ENCODE assay signal across 8 cellular contexts in the genomic region with DNA sequence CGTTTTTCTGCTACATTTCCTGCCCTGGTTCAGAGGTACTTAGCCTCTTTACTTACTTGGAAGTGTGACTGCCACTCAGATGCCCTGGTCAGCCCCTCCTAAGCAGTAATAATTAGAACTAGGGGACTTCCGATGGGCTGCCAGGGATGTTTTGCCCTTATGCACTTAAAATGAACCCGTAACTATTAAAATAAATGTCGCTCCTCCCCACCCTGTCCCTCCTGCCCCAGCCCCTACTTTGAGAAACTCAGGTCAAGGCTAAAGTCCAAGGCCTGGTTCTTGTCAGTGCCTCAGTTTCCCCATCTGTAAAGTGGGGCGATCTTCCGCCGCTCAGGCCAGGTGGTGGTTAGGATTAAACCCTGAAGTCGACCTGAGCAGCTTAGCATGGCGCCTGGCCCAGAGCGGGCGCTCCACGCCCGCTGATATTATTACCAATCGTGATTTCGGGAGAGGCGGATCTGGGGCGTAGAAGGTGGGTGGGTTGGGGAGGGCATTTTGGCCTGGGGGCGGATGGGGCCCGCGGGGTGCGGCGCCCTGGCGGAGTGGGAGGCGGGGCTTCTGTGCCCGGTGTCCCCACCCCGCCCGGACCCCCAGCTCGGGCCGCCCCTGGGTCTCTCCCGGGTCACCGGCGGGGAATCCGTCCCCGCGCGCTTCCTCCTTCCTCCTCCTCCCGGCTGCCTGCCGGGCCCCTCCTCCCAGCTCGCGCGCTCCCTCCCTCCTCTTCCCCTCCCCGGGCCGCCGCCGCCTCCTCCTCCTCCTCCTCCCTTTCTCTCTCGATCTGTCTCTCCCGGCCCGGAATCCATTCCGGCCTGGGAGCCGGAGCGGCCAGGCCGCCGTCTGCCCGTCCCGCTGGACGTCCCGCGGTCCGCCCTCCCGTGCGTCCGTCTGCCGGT. TPM values are rescaled to one million over a fixed set of nuclear protein-coding genes. Genes with fewer than 3 reads are reported as not detected.
A peak's percentile ranks its signal among the peaks of the same experiment; 100 is the strongest.
DNase-seq lines count a peak whose midpoint lies in the region; ATAC-seq and TF ChIP-seq lines count a peak whose summit lies in the region.

Gene SRC (plus strand): TSS at position 802 of the 893 bp plus-strand sequence. CDS start 38,014 bp downstream, outside the sequence.

- peaks cover 39% of the 10 kb centered on the region for H3K4me1 ChIP-seq in HUES6 (ENCODE audit: control insufficient read depth, insufficient read depth, low read length)
- peaks cover 10 to 44% of the 10 kb centered on the region in 2 donors for H3K4me1 ChIP-seq in adrenal gland (replicated peaks in 1 of 2)
- H3K4me1 ChIP-seq in heart right ventricle, result peaks cover 0 to 46% (median 9%) of the 10 kb centered on the region in 9 donors
- peaks cover 41 to 55% of the 10 kb centered on the region in 2 experiments for H3K4me1 ChIP-seq in trophoblast cell (ENCODE audit: control insufficient read depth in 1 of 2, insufficient read depth in 2 of 2, low read length in 2 of 2)
- peaks cover 29% of the 10 kb centered on the region for H3K4me1 ChIP-seq in upper lobe of right lung

- H4K12ac ChIP-seq in trophoblast cell (ENCODE audit: low read depth, low read length), result peak within 1 kb of the TSS; percentile 7

- peak within 1 kb of the TSS; percentile 98 for H3K4ac ChIP-seq in trophoblast cell (ENCODE audit: low read depth, low read length)

- WGBS in adrenal gland, 4 donors, result 3 to 12% (median 8%) methylated on average over 23 to 62 of the region's 63 CpGs
- 8 to 11% methylated on average over 48 to 63 of the region's 63 CpGs for WGBS in heart right ventricle, 2 donors
- WGBS in trophoblast cell (ENCODE audit: extremely low coverage, insufficient coverage, insufficient read length), result no CpG with 5 or more reads among the region's 63 CpGs

- no peaks in the 10 kb centered on the region for H3K27me3 ChIP-seq in GM06990 (replicated peaks; ENCODE audit: control insufficient read depth, insufficient read depth, low read length)
- H3K27me3 ChIP-seq in HUES6 (ENCODE audit: control insufficient read depth, insufficient read depth, low read length), result no peaks in the 10 kb centered on the region
- H3K27me3 ChIP-seq in adrenal gland, result no peaks in the 10 kb centered on the region
- peaks cover 0 to 22% (median 0%) of the 10 kb centered on the region in 7 donors for H3K27me3 ChIP-seq in heart right ventricle
- no peaks in the 10 kb centered on the region for H3K27me3 ChIP-seq in trophoblast cell (ENCODE audit: insufficient read depth, low read length)
- no peaks in the 10 kb centered on the region for H3K27me3 ChIP-seq in upper lobe of right lung

- peak within 1 kb of the TSS; percentile 86 for H2BK120ac ChIP-seq in trophoblast cell (ENCODE audit: insufficient read depth, low read length, poor library complexity)

- ATAC-seq in heart right ventricle, result peak; percentile 65 to 91 (median 81)
- ATAC-seq in upper lobe of right lung, result peak; percentile 77
- ATAC-seq in GM21723 (IDR thresholded peaks at IDR 0.05; ENCODE audit: unreplicated experiment), result no peak

- peak within 1 kb of the TSS; percentile 82 for H3K14ac ChIP-seq in trophoblast cell (ENCODE audit: low read length)

- peak within 1 kb of the TSS; percentile 83 for H2BK12ac ChIP-seq in trophoblast cell (ENCODE audit: low read length)

- TF ChIP-seq CTCF in GM06990 (IDR thresholded peaks at IDR 0.05; ENCODE audit: insufficient read depth, low read length, poor library complexity, severe bottlenecking) (no peak), adrenal gland (IDR thresholded peaks at IDR 0.05) (no peak), heart right ventricle (IDR thresholded peaks at IDR 0.05) (no peak), upper lobe of right lung (IDR thresholded peaks at IDR 0.05) (no peak)

- peak within 1 kb of the TSS; percentile 46 for H2AK5ac ChIP-seq in trophoblast cell (ENCODE audit: low read length)

- H3K23ac ChIP-seq in trophoblast cell (ENCODE audit: low read length), result no peak within 1 kb of the TSS

- in situ Hi-C loops in SK-MEL-5 (cut with HindIII; ENCODE audit: low pct_unique_long_range_greater_than_20kb, low sequenced_read_pairs), result no loop called here

- peak within 1 kb of the TSS; percentile 90 for H4K91ac ChIP-seq in trophoblast cell (ENCODE audit: low read depth, low read length)

- H3K9me3 ChIP-seq in HUES6 (ENCODE audit: control insufficient read depth, insufficient read depth, low read depth, low read length) (no peaks in the 10 kb centered on the region), adrenal gland (replicated peaks in 1 of 3) (no peaks in the 10 kb centered on the region), heart right ventricle (no peaks in the 10 kb centered on the region), trophoblast cell (ENCODE audit: insufficient read depth, low read depth, low read length) (no peaks in the 10 kb centered on the region), upper lobe of right lung (no peaks in the 10 kb centered on the region)

- peak within 1 kb of the TSS; percentile 90 for H3K18ac ChIP-seq in trophoblast cell (ENCODE audit: low read length)

- no peak within 1 kb of the TSS for H3K27ac ChIP-seq in HUES6 (ENCODE audit: low read depth, low read length)
- H3K27ac ChIP-seq in adrenal gland, result peak within 1 kb of the TSS in 4 of 5 donors; percentile 68 to 96 (median 82)
- peak within 1 kb of the TSS in 9 of 10 donors; percentile 58 to 85 (median 70) for H3K27ac ChIP-seq in heart right ventricle
- H3K27ac ChIP-seq in trophoblast cell (ENCODE audit: low read depth, low read length), result peak within 1 kb of the TSS; percentile 92
- H3K27ac ChIP-seq in upper lobe of right lung, result peak within 1 kb of the TSS; percentile 81

- H3K36me3 ChIP-seq in GM06990 (ENCODE audit: control insufficient read depth, insufficient read depth, low read length) (peaks cover 14% of the 10 kb centered on the region), HUES6 (ENCODE audit: control insufficient read depth, insufficient read depth, low read length) (peaks cover 18% of the 10 kb centered on the region; the same call in 1 of the 2 replicates), adrenal gland (replicated peaks in 1 of 2) (no peaks in the 10 kb centered on the region), heart right ventricle (no peaks in the 10 kb centered on the region), trophoblast cell (ENCODE audit: control insufficient read depth in 1 of 2, insufficient read depth in 2 of 2, low read length in 2 of 2) (peaks cover 33 to 35% of the 10 kb centered on the region in 2 experiments), upper lobe of right lung (no peaks in the 10 kb centered on the region)

- peak within 1 kb of the TSS; percentile 84 for H2BK5ac ChIP-seq in trophoblast cell (ENCODE audit: low read depth, low read length, poor library complexity)

- H3K4me3 ChIP-seq in GM06990 (replicated peaks; ENCODE audit: low read depth, low read length) (peak within 1 kb of the TSS; percentile 81), HUES6 (ENCODE audit: low read depth, low read length) (peak within 1 kb of the TSS; percentile 69), adrenal gland (peak within 1 kb of the TSS in 2 of 4 donors; percentile 66 to 93), heart right ventricle (peak within 1 kb of the TSS; percentile 38 to 76 (median 66)), trophoblast cell (ENCODE audit: low read depth, low read length) (peak within 1 kb of the TSS; percentile 82), upper lobe of right lung (peak within 1 kb of the TSS; percentile 67)

- peak; percentile 78 for DNase-seq in GM06990 (ENCODE audit: extremely low read depth, insufficient read length)
- peak; percentile 48 for DNase-seq in SK-MEL-5 (ENCODE audit: low read depth, low spot score)
- peak; percentile 85 to 92 (median 90) for DNase-seq in adrenal gland
- peak; percentile 80 to 86 for DNase-seq in heart right ventricle
- DNase-seq in trophoblast cell, result peak; percentile 40 to 71
- DNase-seq in upper lobe of right lung, result peak; percentile 93

- peak; percentile 60 to 85 for TF ChIP-seq POLR2A in adrenal gland (IDR thresholded peaks at IDR 0.05)

- H3K9ac ChIP-seq in HUES6 (ENCODE audit: low read length), result peak within 1 kb of the TSS; percentile 77
- peak within 1 kb of the TSS; percentile 92 for H3K9ac ChIP-seq in trophoblast cell (ENCODE audit: low read length)

- peak within 1 kb of the TSS; percentile 82 for H3K4me2 ChIP-seq in trophoblast cell (ENCODE audit: low read length)

- peaks cover 70% of the 10 kb centered on the region for H3K79me1 ChIP-seq in trophoblast cell (ENCODE audit: low read length)

- H3K79me2 ChIP-seq in trophoblast cell (ENCODE audit: control insufficient read depth, insufficient read depth, low read length, poor library complexity), result peaks cover 50% of the 10 kb centered on the region

- intact Hi-C loops in adrenal gland (cut with DNase I), result no loop called here
- intact Hi-C loops in heart right ventricle (cut with DNase I), result loop anchor here in 2 of 10 donors (5.0 kb wide), 2 partner anchors 38 to 53 kb away; no protein-coding TSS in a partner anchor
- intact Hi-C loops in upper lobe of right lung (cut with DNase I), result no loop called here

- H4K8ac ChIP-seq in trophoblast cell (ENCODE audit: low read depth, low read length), result peak within 1 kb of the TSS; percentile 79

- peak within 1 kb of the TSS; percentile 41 for H2AFZ ChIP-seq in trophoblast cell (ENCODE audit: insufficient read depth, low read length, poor library complexity)

RNA-seq across cellular contexts. Expression of gene SRC, which starts in this region (rescaled TPM):
- total RNA-seq in SK-MEL-5 (2014; rRNA removed; shearing (Covaris generic)), result 5.7 and 7.3 TPM in 2 replicates
- 16.0 and 21.0 TPM in 2 replicates for polyA plus RNA-seq in SK-MEL-5 (2015; cell fraction: cytosol; rRNA removed)
- polyA plus RNA-seq in SK-MEL-5 (2015; cell fraction: nucleus; rRNA removed), result 27.1 and 30.4 TPM in 2 replicates
- 10 to 100 TPM; 40.1 to 83.0 (median 58.5) TPM for total RNA-seq in adrenal gland
- 10 to 100 TPM; 45.6 to 68.6 (median 49.0) TPM for polyA plus RNA-seq in adrenal gland
- total RNA-seq in heart right ventricle, result 10 to 100 TPM in 1 of 10 donors, 1 to 10 TPM in 9; 1.9 to 10.8 (median 3.6) TPM
- polyA plus RNA-seq in heart right ventricle, result 1 to 10 TPM; 4.7 to 5.2 TPM
- polyA plus RNA-seq in trophoblast cell (2013), result 188 and 198 TPM in 2 replicates
- 64.0 TPM for total RNA-seq in upper lobe of right lung

Comparison
In these comparisons a context has a peak if more than half of its experiments do, and no peak if none do; other contexts are left out.
1. RNA of gene SRC (polyA plus RNA-seq): 45.6 to 68.6 TPM in adrenal gland; 4.7 to 5.2 TPM in heart right ventricle; every median in the first group is over 4 times any median in the second.
2. Peak in every context shown above with its lines, with median percentiles within 50 percentile points of each other: DNase-seq.